ENCODE assay signal across 8 cellular contexts in the genomic region with DNA sequence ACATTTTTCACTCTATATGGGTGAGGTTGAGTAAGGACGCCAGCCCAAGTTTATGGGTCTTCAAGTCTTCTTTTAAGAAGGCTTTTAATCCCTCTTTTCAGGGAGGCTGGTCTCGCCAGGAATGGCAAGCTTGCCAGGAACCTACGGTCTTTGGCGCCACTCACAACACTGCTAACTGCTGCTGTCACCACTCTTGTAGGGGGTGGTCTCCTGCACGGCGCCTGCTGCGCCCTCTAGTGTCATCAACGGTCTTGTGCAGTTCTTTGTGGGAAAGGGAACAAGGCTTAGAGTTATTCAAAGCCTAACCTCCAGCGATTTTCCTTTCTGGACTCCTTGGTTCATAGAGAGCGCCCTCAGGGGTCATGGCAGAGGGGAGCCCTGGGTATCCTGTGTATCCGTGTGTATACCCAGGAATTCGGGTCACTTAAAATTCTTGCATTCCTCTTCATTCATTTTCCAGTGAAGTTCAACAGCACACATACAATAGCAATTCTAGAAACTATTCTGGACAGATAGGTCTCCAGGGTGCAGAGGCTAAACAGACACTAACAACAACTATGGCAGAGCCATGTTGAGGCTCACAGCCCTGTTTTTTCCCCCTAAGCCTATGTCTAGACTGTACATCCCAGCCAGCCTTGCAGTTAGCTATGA.
A peak's percentile ranks its signal among the peaks of the same experiment; 100 is the strongest.
DNase-seq lines count a peak whose midpoint lies in the region; ATAC-seq and TF ChIP-seq lines count a peak whose summit lies in the region.

No MANE protein-coding gene starts in this region.

- no peak overlapping the region for H2BK12ac ChIP-seq in H9 (ENCODE audit: insufficient read length, low read depth, low read length)

- H3K27ac Mint-ChIP-seq in H9 = peak overlapping the region in 1 of 3 experiments; percentile 3; a peak in 2 of 7 replicates

- no peak overlapping the region for H3K56ac ChIP-seq in H9 (ENCODE audit: insufficient read length, low read depth, low read length)

- H3K9ac ChIP-seq in H9 (ENCODE audit: extremely low read depth, insufficient read length, low read length) = no peak overlapping the region
- H3K9ac ChIP-seq in Loucy (ENCODE audit: low read depth, low read length, poor library complexity, severe bottlenecking) = no peak overlapping the region

- H3K4me3 ChIP-seq in Loucy (ENCODE audit: low read length, poor library complexity, severe bottlenecking) (no peak overlapping the region), skeletal muscle cell (ENCODE audit: low read depth, low read length) (no peak overlapping the region)

- peaks cover 18 to 23% of the 10 kb centered on the region in 2 experiments for H3K4me1 Mint-ChIP-seq in H9

- H3K4me1 ChIP-seq in H9 (ENCODE audit: insufficient read depth, low read length) = peaks cover 6% of the 10 kb centered on the region
- no peaks in the 10 kb centered on the region for H3K4me1 ChIP-seq in Loucy (ENCODE audit: insufficient read depth, low read length, poor library complexity, severe bottlenecking)
- H3K4me1 ChIP-seq in foreskin keratinocyte = no peaks in the 10 kb centered on the region

- no peaks in the 10 kb centered on the region for H3K27me3 ChIP-seq in H9 (ENCODE audit: insufficient read depth, low read length)
- no peaks in the 10 kb centered on the region for H3K27me3 ChIP-seq in Loucy (ENCODE audit: insufficient read depth, low read length, poor library complexity, severe bottlenecking)
- H3K27me3 ChIP-seq in foreskin keratinocyte = no peaks in the 10 kb centered on the region

- H2BK15ac ChIP-seq in H9 (ENCODE audit: low read depth, low read length) = no peak overlapping the region

- H4K5ac ChIP-seq in H9 (ENCODE audit: insufficient read length, low read depth, low read length) = no peak overlapping the region

- H3K9me3 ChIP-seq in H9 (ENCODE audit: control insufficient read depth, low read depth, low read length) = peaks cover 11% of the 10 kb centered on the region
- H3K9me3 ChIP-seq in Loucy (ENCODE audit: insufficient read depth, low read depth, low read length) = peaks cover 3% of the 10 kb centered on the region; the same call in 1 of the 2 replicates

- peaks cover 7 to 15% (median 11%) of the 10 kb centered on the region in 3 experiments for H3K36me3 Mint-ChIP-seq in H9 (ENCODE audit: insufficient read depth in 1 of 3, low read depth in 3 of 3)

- H3K4me3 Mint-ChIP-seq in H9 = no peak overlapping the region

- H3K27me3 Mint-ChIP-seq in H9 (ENCODE audit: low read depth) = no peaks in the 10 kb centered on the region

- H3T11ph ChIP-seq in H9 (ENCODE audit: low read length) = no peak overlapping the region

- no peak overlapping the region for H3K23ac ChIP-seq in H9 (ENCODE audit: insufficient read length, low read depth, low read length)

- no peak overlapping the region for H3K4me2 ChIP-seq in H9 (ENCODE audit: insufficient read depth, insufficient read length, low read length)
- H3K4me2 ChIP-seq in Loucy (ENCODE audit: low read depth, low read length, poor library complexity, severe bottlenecking) = no peak overlapping the region

- H3K79me2 ChIP-seq in H9 (ENCODE audit: insufficient read depth, low read length) (no peaks in the 10 kb centered on the region), Loucy (ENCODE audit: insufficient read depth, low read length) (no peaks in the 10 kb centered on the region)

- H4K8ac ChIP-seq in H9 (replicated peaks; ENCODE audit: insufficient read length, low read depth, low read length) = no peak overlapping the region

- no peak overlapping the region for H2BK5ac ChIP-seq in H9 (ENCODE audit: insufficient read length, low read length)

- peaks cover 10 to 17% of the 10 kb centered on the region in 2 experiments for H3K9me3 Mint-ChIP-seq in H9

- H3K23me2 ChIP-seq in H9 (ENCODE audit: insufficient read length, low read depth, low read length, poor library complexity, severe bottlenecking) = no peaks in the 10 kb centered on the region

- no peaks in the 10 kb centered on the region for H3K36me3 ChIP-seq in Loucy (ENCODE audit: insufficient read depth, low read length)

- H3K27ac ChIP-seq in 22Rv1 = no peak overlapping the region
- H3K27ac ChIP-seq in H9 (ENCODE audit: insufficient read length, low read depth, low read length) = no peak overlapping the region
- no peak overlapping the region for H3K27ac ChIP-seq in foreskin keratinocyte

- H3K9me2 ChIP-seq in Loucy (replicated peaks; ENCODE audit: low read depth, low read length) = no peaks in the 10 kb centered on the region

- H2AFZ ChIP-seq in H9 (ENCODE audit: low read length) (peak overlapping the region; percentile 93), Loucy (ENCODE audit: low read length) (no peak overlapping the region)

- no peaks in the 10 kb centered on the region for H3K79me1 ChIP-seq in H9 (ENCODE audit: insufficient read depth, low read depth, low read length, poor library complexity, severe bottlenecking)

- peak; percentile 94 for TF ChIP-seq CTCF in 22Rv1 (IDR thresholded peaks at IDR 0.05)
- TF ChIP-seq CTCF in H9 (conservative IDR thresholded peaks at IDR 0.05) = peak; percentile 93
- peak; percentile 80 for TF ChIP-seq CTCF in Loucy (conservative IDR thresholded peaks at IDR 0.05; ENCODE audit: low read length)
- peak; percentile 81 for TF ChIP-seq CTCF in foreskin keratinocyte (conservative IDR thresholded peaks at IDR 0.05)

- no peak overlapping the region for H3K14ac ChIP-seq in H9 (ENCODE audit: insufficient read depth, low read length)

- H2BK120ac ChIP-seq in H9 (ENCODE audit: low read depth, low read length, poor library complexity, severe bottlenecking) = no peak overlapping the region

- peak; percentile 47 for ATAC-seq in foreskin keratinocyte

- no CpG with 5 or more reads among the region's 12 CpGs for WGBS in H9 (ENCODE audit: extremely low coverage, insufficient read length, low lambda C conversion rate)

- no peak overlapping the region for H4K91ac ChIP-seq in H9 (ENCODE audit: insufficient read length, low read depth, low read length)

- DNase-seq in GM03348 (ENCODE audit: low spot score) (peak; percentile 56), H9 (peak; percentile 89), SKM-1 (lab: John Stamatoyannopoulos, UW; ENCODE audit: unreplicated experiment) (peak; percentile 54), foreskin keratinocyte (peak in 1 of 2 donors; percentile 24), skeletal muscle cell (ENCODE audit: low read depth) (peak; percentile 9), mesenteric fat pad (ENCODE audit: low spot score) (no peak)

- H2AK5ac ChIP-seq in H9 (ENCODE audit: insufficient read length, low read length) = no peak overlapping the region

- H3F3A ChIP-seq in Loucy (ENCODE audit: low read depth) = no peaks in the 10 kb centered on the region

- H2BK20ac ChIP-seq in H9 (ENCODE audit: low read depth, low read length, poor library complexity, severe bottlenecking) = no peak overlapping the region

- H4K20me1 ChIP-seq in H9 (ENCODE audit: control insufficient read depth, insufficient read depth, insufficient read length) (no peaks in the 10 kb centered on the region), Loucy (ENCODE audit: insufficient read depth, low read length, poor library complexity, severe bottlenecking) (no peaks in the 10 kb centered on the region)

- H3K4ac ChIP-seq in H9 (ENCODE audit: low read depth, low read length) = no peak overlapping the region

- H3K18ac ChIP-seq in H9 (ENCODE audit: insufficient read length, low read depth, low read length) = no peak overlapping the region
